1 cellular context compared by ENCODE assay signal in genomic region chr3:46359748-46360509, GRCh38.
TF ChIP-seq lines count a peak whose summit lies in the region.

No MANE protein-coding gene starts in this region.

TF ChIP-seq in SK-N-SH, 30 proteins besides CTCF, POLR2A, EP300 and RAD21 (continued from another document):
- no peak for TF ChIP-seq IRF3 (IDR thresholded peaks at IDR 0.05; ENCODE audit: low read depth, low read length)
- no peak for TF ChIP-seq RFX5 (IDR thresholded peaks at IDR 0.05; ENCODE audit: low read length)
- no peak for TF ChIP-seq FOSL2 (IDR thresholded peaks at IDR 0.05; ENCODE audit: borderline replicate concordance, low read depth)
